Comparison of ENCODE assay signal across 30 cellular contexts in genomic region chr11:46661836-46662235, GRCh38. TPM values are rescaled to one million over a fixed set of nuclear protein-coding genes. Genes with fewer than 3 reads are reported as not detected.
"Had no signal": no experiment of that assay in that cellular context is flagged by ENCODE, and none has a peak within 500 bp of the region (broad histone marks: within the 10 kb centered on the region; RNA-seq: fewer than 3 reads in every experiment).

No MANE protein-coding gene starts in this region.

- H3K27ac ChIP-seq: epithelial cell of prostate, hepatocyte, neural progenitor cell, parathyroid adenoma, right lobe of liver, tibial artery had no signal

- H3K4me1 ChIP-seq: neural progenitor cell had no signal

- ATAC-seq: activated CD8-positive, alpha-beta T cell treated with anti-CD3 and anti-CD28 coated beads for 36 hours; activated T-cell treated with anti-CD3 and anti-CD28 coated beads, Interleukin-2, amount 50 U/mL, for 4 hours; activated T-helper 17 cell treated with anti-CD3 and anti-CD28 coated beads, Interleukin-2, amount 50 U/mL, for 72 hours; left colon; natural killer cell; right lobe of liver; T-cell had no signal

- H3K4me3 ChIP-seq: esophagus squamous epithelium, hepatocyte, neural progenitor cell, right lobe of liver, tibial artery had no signal

- H3K9ac ChIP-seq: neural progenitor cell, parathyroid adenoma had no signal

- H3K27me3 ChIP-seq: esophagus squamous epithelium, hepatocyte, neural progenitor cell, right lobe of liver, tibial artery had no signal

- H3K4me2 ChIP-seq: hepatocyte, neural progenitor cell had no signal

- H3K36me3 ChIP-seq: neural progenitor cell had no signal

- H3K9me3 ChIP-seq: esophagus squamous epithelium, right lobe of liver, tibial artery had no signal

- DNase-seq: activated B cell treated with CpG ODN at 0.5 μM for 24 hours; activated CD4-positive, alpha-beta T cell treated with anti-CD3 and anti-CD28 coated beads, Interleukin-2, amount 50 U/mL, for 1 hour; activated CD8-positive, alpha-beta T cell treated with anti-CD3 and anti-CD28 coated beads for 36 hours; activated gamma-delta T cell treated with Interleukin-2 at 50 U/mL for 16 hours; activated naive CD4-positive, alpha-beta T cell treated with anti-CD3 and anti-CD28 coated beads, Interleukin-2, amount 50 U/mL, for 16 hours; activated T-cell treated with anti-CD3 and anti-CD28 coated beads, Interleukin-2, amount 50 U/mL, for 4 hours; amniotic stem cell; dermis blood vessel endothelial cell; effector CD8-positive, alpha-beta T cell; esophagus squamous epithelium; glutamatergic neuron; islet precursor cell; left colon; mesenchymal stem cell; natural killer cell; occipital lobe; stimulated activated CD4-positive, alpha-beta T cell treated with anti-CD3 and anti-CD28 coated beads, Interleukin-4, amount 100 ng/mL, for 1 hour; T-cell had no signal

- H2AFZ ChIP-seq: hepatocyte, neural progenitor cell, parathyroid adenoma had no signal

- H3K79me2 ChIP-seq: parathyroid adenoma had no signal

RNA-seq across cellular contexts. Expression of gene F2, which starts 57.2 kb away (rescaled TPM):
- total RNA-seq: activated B cell treated with CpG ODN at 0.5 μM for 24 hours; activated CD8-positive, alpha-beta T cell treated with anti-CD3 and anti-CD28 coated beads for 36 hours; activated T-helper 17 cell treated with anti-CD3 and anti-CD28 coated beads, Interleukin-2, amount 50 U/mL, for 72 hours; dermis blood vessel endothelial cell; frontal cortex; left colon; lower leg skin; mononuclear cell; subcutaneous adipose tissue; ureter had no signal
